In genomic region chr5:75465480-75465879, GRCh38 we compare ENCODE assay signal across 1 cellular context.
TF ChIP-seq lines count a peak whose summit lies in the region.

No MANE protein-coding gene starts in this region.

TF ChIP-seq in HepG2, 621 proteins besides CTCF, POLR2A, EP300 and RAD21 (continued from another document):
- TF ChIP-seq ZBTB14 (CRISPR knock-in tag; IDR thresholded peaks at IDR 0.05) (no peak), ZNF510 (CRISPR knock-in tag; IDR thresholded peaks at IDR 0.05; ENCODE audit: low read depth) (no peak), YY1 (IDR thresholded peaks at IDR 0.05; ENCODE audit: insufficient read depth, insufficient replicate concordance, low read depth, low read length) (no peak), SOX5 (CRISPR knock-in tag; IDR thresholded peaks at IDR 0.05; ENCODE audit: borderline replicate concordance) (no peak)
- TF ChIP-seq, protein P1, sequence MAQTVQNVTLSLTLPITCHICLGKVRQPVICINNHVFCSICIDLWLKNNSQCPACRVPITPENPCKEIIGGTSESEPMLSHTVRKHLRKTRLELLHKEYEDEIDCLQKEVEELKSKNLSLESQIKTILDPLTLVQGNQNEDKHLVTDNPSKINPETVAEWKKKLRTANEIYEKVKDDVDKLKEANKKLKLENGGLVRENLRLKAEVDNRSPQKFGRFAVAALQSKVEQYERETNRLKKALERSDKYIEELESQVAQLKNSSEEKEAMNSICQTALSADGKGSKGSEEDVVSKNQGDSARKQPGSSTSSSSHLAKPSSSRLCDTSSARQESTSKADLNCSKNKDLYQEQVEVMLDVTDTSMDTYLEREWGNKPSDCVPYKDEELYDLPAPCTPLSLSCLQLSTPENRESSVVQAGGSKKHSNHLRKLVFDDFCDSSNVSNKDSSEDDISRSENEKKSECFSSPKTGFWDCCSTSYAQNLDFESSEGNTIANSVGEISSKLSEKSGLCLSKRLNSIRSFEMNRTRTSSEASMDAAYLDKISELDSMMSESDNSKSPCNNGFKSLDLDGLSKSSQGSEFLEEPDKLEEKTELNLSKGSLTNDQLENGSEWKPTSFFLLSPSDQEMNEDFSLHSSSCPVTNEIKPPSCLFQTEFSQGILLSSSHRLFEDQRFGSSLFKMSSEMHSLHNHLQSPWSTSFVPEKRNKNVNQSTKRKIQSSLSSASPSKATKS (CRISPR knock-in tag; IDR thresholded peaks at IDR 0.05): no peak
